In genomic region chr14:54566410-54567223, GRCh38 we compare ENCODE assay signal across 8 cellular contexts. TPM values are rescaled to one million over a fixed set of nuclear protein-coding genes. Genes with fewer than 3 reads are reported as not detected.
A peak's percentile ranks its signal among the peaks of the same experiment; 100 is the strongest.
DNase-seq lines count a peak whose midpoint lies in the region; ATAC-seq and TF ChIP-seq lines count a peak whose summit lies in the region.

SAMD4A (plus strand) TSS chr14:54567128; CDS start chr14:54567917, 789 bp downstream.

- intact Hi-C loops in head of caudate nucleus (cut with DNase I) (loop anchor here (10.0 kb wide), 1 partner anchor 708 kb away; the partner anchor contains the start of gene FBXO34), uterus (cut with DNase I; ENCODE audit: low total_unique reads) (loop anchor here (5.0 kb wide), 2 partner anchors 121 to 206 kb away; no protein-coding TSS in a partner anchor)

- peak within 1 kb of the TSS; percentile 90 for H3K27ac Mint-ChIP-seq in activated naive CD8-positive, alpha-beta T cell treated with anti-CD3 and anti-CD28 coated beads, Interleukin-2, amount 50 U/mL, for 24 hours

- H4K20me1 ChIP-seq in DOHH2 (ENCODE audit: control insufficient read depth, insufficient read depth, low read depth, low read length) = peaks cover 3% of the 10 kb centered on the region; the same call in 1 of the 2 replicates
- H4K20me1 ChIP-seq in osteoblast (ENCODE audit: insufficient read depth, low read length) = peaks cover 4% of the 10 kb centered on the region

- H3K4me3 Mint-ChIP-seq in activated naive CD8-positive, alpha-beta T cell treated with anti-CD3 and anti-CD28 coated beads, Interleukin-2, amount 50 U/mL, for 24 hours = peak within 1 kb of the TSS; percentile 91

- peaks cover 27% of the 10 kb centered on the region for H3K4me1 ChIP-seq in DOHH2 (ENCODE audit: control insufficient read depth, low read length)
- peaks cover 52% of the 10 kb centered on the region for H3K4me1 ChIP-seq in osteoblast (ENCODE audit: insufficient read depth, low read length)
- H3K4me1 ChIP-seq in uterus = no peaks in the 10 kb centered on the region

- peak; percentile 34 for TF ChIP-seq CTCF in DOHH2 (IDR thresholded peaks at IDR 0.05; ENCODE audit: low read depth, low read length, poor library complexity, severe bottlenecking)
- TF ChIP-seq CTCF in osteoblast (IDR thresholded peaks at IDR 0.05; ENCODE audit: extremely low read depth, low read depth, low read length) = peak; percentile 22
- TF ChIP-seq CTCF in uterus (IDR thresholded peaks at IDR 0.05) = peak in 3 of 4 experiments; percentile 26 to 46 (median 40)

- H3K27ac ChIP-seq in DOHH2 (ENCODE audit: low read depth, low read length) = peak within 1 kb of the TSS; percentile 35
- H3K27ac ChIP-seq in osteoblast (ENCODE audit: low read depth, low read length) = peak within 1 kb of the TSS; percentile 85
- H3K27ac ChIP-seq in uterus = peak within 1 kb of the TSS; percentile 100

- H3K4me1 Mint-ChIP-seq in activated naive CD8-positive, alpha-beta T cell treated with anti-CD3 and anti-CD28 coated beads, Interleukin-2, amount 50 U/mL, for 24 hours = peaks cover 20% of the 10 kb centered on the region

- H3K9me2 ChIP-seq in DOHH2 (replicated peaks; ENCODE audit: control insufficient read depth, low read length) = no peaks in the 10 kb centered on the region

- peak within 1 kb of the TSS; percentile 18 for H2AFZ ChIP-seq in osteoblast (ENCODE audit: low read length)

- TF ChIP-seq POLR2A in uterus (IDR thresholded peaks at IDR 0.05) = peak; percentile 40 to 65

- H3K4me3 ChIP-seq in DOHH2 (ENCODE audit: low read length) (peak within 1 kb of the TSS; percentile 90), osteoblast (ENCODE audit: insufficient read depth, low read length) (peak within 1 kb of the TSS; percentile 86), uterus (peak within 1 kb of the TSS; percentile 71 to 93)
- H3K4me3 ChIP-seq in Jurkat, Clone E6-1 (ENCODE audit: low read length) = peak within 1 kb of the TSS; percentile 53

- H3K27me3 Mint-ChIP-seq in activated naive CD8-positive, alpha-beta T cell treated with anti-CD3 and anti-CD28 coated beads, Interleukin-2, amount 50 U/mL, for 24 hours = peaks cover 9% of the 10 kb centered on the region

- H3K9me3 ChIP-seq in DOHH2 (ENCODE audit: control insufficient read depth, insufficient read depth, low read length) (no peaks in the 10 kb centered on the region), osteoblast (ENCODE audit: low read depth, low read length) (no peaks in the 10 kb centered on the region), uterus (no peaks in the 10 kb centered on the region)

- DNase-seq in Jurkat, Clone E6-1 (ENCODE audit: low read depth, low spot score) = peak; percentile 49
- peak; percentile 15 for DNase-seq in SKM-1 (lab: John Stamatoyannopoulos, UW; ENCODE audit: unreplicated experiment)
- peak; percentile 67 for DNase-seq in activated naive CD8-positive, alpha-beta T cell treated with anti-CD3 and anti-CD28 coated beads, Interleukin-2, amount 50 U/mL, for 24 hours
- DNase-seq in head of caudate nucleus = peak; percentile 51 to 88 (median 74)
- peak; percentile 94 for DNase-seq in osteoblast (ENCODE audit: insufficient read length, low spot score, missing footprints)
- DNase-seq in uterus = peak; percentile 78 to 84

- ATAC-seq in GM21576 (IDR thresholded peaks at IDR 0.05; ENCODE audit: unreplicated experiment) = peak; percentile 34
- ATAC-seq in activated naive CD8-positive, alpha-beta T cell treated with anti-CD3 and anti-CD28 coated beads, Interleukin-2, amount 50 U/mL, for 24 hours = peak; percentile 22

- H3F3A ChIP-seq in DOHH2 (ENCODE audit: control insufficient read depth, insufficient read depth) = peaks cover 9% of the 10 kb centered on the region

- H3K36me3 ChIP-seq in DOHH2 (ENCODE audit: control insufficient read depth, low read length) (no peaks in the 10 kb centered on the region), osteoblast (ENCODE audit: insufficient read depth, low read length) (no peaks in the 10 kb centered on the region), uterus (no peaks in the 10 kb centered on the region)

- H3K27me3 ChIP-seq in DOHH2 (ENCODE audit: control insufficient read depth, low read length) = peaks cover 42% of the 10 kb centered on the region
- no peaks in the 10 kb centered on the region for H3K27me3 ChIP-seq in osteoblast (ENCODE audit: insufficient read depth, low read length)
- no peaks in the 10 kb centered on the region for H3K27me3 ChIP-seq in uterus

- peak within 1 kb of the TSS; percentile 95 for H3K4me2 ChIP-seq in DOHH2 (ENCODE audit: low read length)
- peak within 1 kb of the TSS; percentile 93 for H3K4me2 ChIP-seq in osteoblast (ENCODE audit: insufficient read depth, low read length)

- H3K79me2 ChIP-seq in DOHH2 (ENCODE audit: control insufficient read depth, low read length) (no peaks in the 10 kb centered on the region), osteoblast (ENCODE audit: insufficient read depth, low read length) (peaks cover 40% of the 10 kb centered on the region)

- H3K9me3 Mint-ChIP-seq in activated naive CD8-positive, alpha-beta T cell treated with anti-CD3 and anti-CD28 coated beads, Interleukin-2, amount 50 U/mL, for 24 hours = no peaks in the 10 kb centered on the region

- peaks cover 8% of the 10 kb centered on the region for H3K36me3 Mint-ChIP-seq in activated naive CD8-positive, alpha-beta T cell treated with anti-CD3 and anti-CD28 coated beads, Interleukin-2, amount 50 U/mL, for 24 hours (ENCODE audit: low read depth)

RNA-seq across cellular contexts. Expression of gene SAMD4A, which starts in this region (rescaled TPM):
- polyA plus RNA-seq in Jurkat, Clone E6-1 (2012; ENCODE audit: insufficient read depth, insufficient read length) = 2.8 TPM
- total RNA-seq in osteoblast = 26.1 and 28.3 TPM in 2 replicates
- total RNA-seq in uterus = 10 to 100 TPM; 46.9 to 67.8 (median 55.0) TPM

Comparison
In these comparisons a context has a peak if more than half of its experiments do, and no peak if none do; other contexts are left out.
1. Peak in every context shown above with its lines: DNase-seq, ATAC-seq, H3K4me3 ChIP-seq and H3K27ac ChIP-seq.
2. H3K27ac ChIP-seq: peak in every context shown above with its lines; median percentile 100 in uterus; 85 in osteoblast; 35 in DOHH2.
3. DNase-seq: peak in every context shown above with its lines; median percentile 94 in osteoblast; 81 in uterus; 74 in head of caudate nucleus; 67 in activated naive CD8-positive, alpha-beta T cell treated with anti-CD3 and anti-CD28 coated beads, Interleukin-2, amount 50 U/mL, for 24 hours; 49 in Jurkat, Clone E6-1; 15 in SKM-1.